In the genomic region with DNA sequence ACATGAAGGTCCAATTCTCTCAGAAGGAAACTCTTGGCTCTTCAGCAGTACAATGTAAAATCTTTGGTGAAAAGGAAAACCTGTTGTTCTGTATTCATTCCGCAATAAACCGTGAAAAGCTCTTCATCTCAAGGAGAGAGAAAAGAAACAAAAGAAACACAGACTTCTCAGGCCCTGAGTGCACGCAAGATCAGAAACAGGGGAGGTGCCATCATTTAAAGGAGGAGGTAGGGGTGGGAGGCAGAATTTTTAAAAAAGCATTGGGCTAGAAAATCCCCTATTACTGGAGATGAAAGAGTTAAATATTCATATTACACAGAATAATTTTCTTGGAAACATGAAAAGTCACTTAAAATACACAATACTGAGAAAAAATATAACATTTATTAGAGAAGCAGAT, we compare ENCODE assay signal across 13 cellular contexts. TPM values are rescaled to one million over a fixed set of nuclear protein-coding genes. Genes with fewer than 3 reads are reported as not detected.
DNase-seq lines count a peak whose midpoint lies in the region; ATAC-seq and TF ChIP-seq lines count a peak whose summit lies in the region.
"Had no signal": no experiment of that assay in that cellular context is flagged by ENCODE, and none has a peak within 500 bp of the region (broad histone marks: within the 10 kb centered on the region; RNA-seq: fewer than 3 reads in every experiment).

No MANE protein-coding gene starts in this region.

- peak overlapping the region; percentile 51 for H3K4me3 ChIP-seq in naive thymus-derived CD4-positive, alpha-beta T cell (ENCODE audit: low read length)
- no peak overlapping the region for H3K4me3 ChIP-seq in upper lobe of right lung

- H3K27me3 ChIP-seq in naive thymus-derived CD4-positive, alpha-beta T cell (ENCODE audit: control insufficient read depth in 2 of 2, insufficient read depth in 2 of 2, low read length in 2 of 2): no peaks in the 10 kb centered on the region
- no peaks in the 10 kb centered on the region for H3K27me3 ChIP-seq in upper lobe of right lung

- H3K4me1 ChIP-seq in naive thymus-derived CD4-positive, alpha-beta T cell (ENCODE audit: control insufficient read depth in 2 of 2, insufficient read depth in 2 of 2, low read length in 2 of 2): peaks cover 66 to 79% of the 10 kb centered on the region in 2 donors
- peaks cover 17% of the 10 kb centered on the region for H3K4me1 ChIP-seq in upper lobe of right lung

- peaks cover 0 to 13% (median 9%) of the 10 kb centered on the region in 3 experiments for H3K36me3 ChIP-seq in naive thymus-derived CD4-positive, alpha-beta T cell (ENCODE audit: control insufficient read depth in 2 of 3, insufficient read depth in 3 of 3, low read length in 3 of 3)
- peaks cover 13% of the 10 kb centered on the region for H3K36me3 ChIP-seq in upper lobe of right lung

- DNase-seq in activated naive CD4-positive, alpha-beta T cell treated with anti-CD3 and anti-CD28 coated beads for 36 hours: no peak
- DNase-seq in activated naive CD4-positive, alpha-beta T cell treated with Interleukin-2 at 50 U/mL for 16 hours: no peak
- peak in 7 of 9 donors; percentile 23 to 56 (median 43) for DNase-seq in naive thymus-derived CD4-positive, alpha-beta T cell
- no peak for DNase-seq in upper lobe of right lung
- DNase-seq in Ammon's horn (ENCODE audit: low spot score): no peak
- DNase-seq in NCI-H446 (lab: John Stamatoyannopoulos, UW): no peak
- DNase-seq in NCI-H1436 (lab: John Stamatoyannopoulos, UW): no peak
- DNase-seq: effector CD4-positive, alpha-beta T cell; GF-D8; hippocampal formation; MM.1S; NK-92 treated with Interleukin-12 subunit alpha and Interleukin-12 subunit beta, amount 100 ng/mL, for 24 hours had no signal

- peak overlapping the region; percentile 99 for H3K27ac ChIP-seq in naive thymus-derived CD4-positive, alpha-beta T cell (ENCODE audit: low read depth, low read length)
- H3K27ac ChIP-seq in upper lobe of right lung: peak overlapping the region; percentile 71

- H3K9me3 Mint-ChIP-seq in activated naive CD4-positive, alpha-beta T cell treated with anti-CD3 and anti-CD28 coated beads for 36 hours: no peaks in the 10 kb centered on the region
- H3K9me3 Mint-ChIP-seq in activated naive CD8-positive, alpha-beta T cell (ENCODE audit: low read depth): no peaks in the 10 kb centered on the region
- peaks cover 0 to 14% (median 0%) of the 10 kb centered on the region in 11 donors for H3K9me3 Mint-ChIP-seq in naive thymus-derived CD4-positive, alpha-beta T cell

- H3K27ac Mint-ChIP-seq in activated naive CD4-positive, alpha-beta T cell treated with anti-CD3 and anti-CD28 coated beads for 36 hours: peak overlapping the region; percentile 99
- peak overlapping the region; percentile 100 for H3K27ac Mint-ChIP-seq in activated naive CD8-positive, alpha-beta T cell
- peak overlapping the region; percentile 97 to 100 (median 100) for H3K27ac Mint-ChIP-seq in naive thymus-derived CD4-positive, alpha-beta T cell

- CTCF ChIA-PET in activated naive CD4-positive, alpha-beta T cell treated with anti-CD3 and anti-CD28 coated beads for 36 hours (lab: Charles Lee): interaction anchor here (0.9 to 2.5 kb wide), 3 partner anchors 11 to 150 kb away, joined by 3 to 8 read pairs (median 4); no protein-coding TSS in a partner anchor
- CTCF ChIA-PET in naive thymus-derived CD4-positive, alpha-beta T cell (lab: Charles Lee): interaction anchor here (0.9 kb wide), 1 partner anchor 22 kb away, joined by 3 read pairs; no protein-coding TSS in a partner anchor

- TF ChIP-seq CTCF in upper lobe of right lung (IDR thresholded peaks at IDR 0.05): no peak

- H3K4me1 Mint-ChIP-seq in activated naive CD4-positive, alpha-beta T cell treated with anti-CD3 and anti-CD28 coated beads for 36 hours (ENCODE audit: low read depth): peaks cover 88% of the 10 kb centered on the region
- H3K4me1 Mint-ChIP-seq in activated naive CD8-positive, alpha-beta T cell (ENCODE audit: low read depth): peaks cover 93% of the 10 kb centered on the region
- H3K4me1 Mint-ChIP-seq in naive thymus-derived CD4-positive, alpha-beta T cell: peaks cover 62 to 94% (median 83%) of the 10 kb centered on the region in 7 donors

- POLR2A ChIA-PET in naive thymus-derived CD4-positive, alpha-beta T cell (lab: Charles Lee): interaction anchor here (0.9 to 11.8 kb wide), 9 partner anchors 13 to 237 kb away, joined by 3 to 202 read pairs (median 9); a partner anchor contains a TSS

- intact Hi-C loops in activated naive CD4-positive, alpha-beta T cell treated with anti-CD3 and anti-CD28 coated beads for 36 hours (cut with micrococcal nuclease): no loop called here
- intact Hi-C loops in naive thymus-derived CD4-positive, alpha-beta T cell (cut with micrococcal nuclease): no loop called here
- intact Hi-C loops in upper lobe of right lung (cut with DNase I): no loop called here

- H3K4me3 Mint-ChIP-seq in activated naive CD4-positive, alpha-beta T cell treated with anti-CD3 and anti-CD28 coated beads for 36 hours: peak overlapping the region; percentile 92
- peak overlapping the region; percentile 83 for H3K4me3 Mint-ChIP-seq in activated naive CD8-positive, alpha-beta T cell
- peak overlapping the region; percentile 85 to 98 (median 94) for H3K4me3 Mint-ChIP-seq in naive thymus-derived CD4-positive, alpha-beta T cell

- H3K27me3 Mint-ChIP-seq in activated naive CD4-positive, alpha-beta T cell treated with anti-CD3 and anti-CD28 coated beads for 36 hours (ENCODE audit: low read depth): no peaks in the 10 kb centered on the region
- H3K27me3 Mint-ChIP-seq in activated naive CD8-positive, alpha-beta T cell: no peaks in the 10 kb centered on the region
- H3K27me3 Mint-ChIP-seq in naive thymus-derived CD4-positive, alpha-beta T cell: peaks cover 0 to 4% (median 0%) of the 10 kb centered on the region in 5 donors

- ATAC-seq in naive thymus-derived CD4-positive, alpha-beta T cell: no peak
- ATAC-seq in upper lobe of right lung: no peak

- H3K36me3 Mint-ChIP-seq in activated naive CD4-positive, alpha-beta T cell treated with anti-CD3 and anti-CD28 coated beads for 36 hours (ENCODE audit: low read depth): peaks cover 56% of the 10 kb centered on the region
- H3K36me3 Mint-ChIP-seq in activated naive CD8-positive, alpha-beta T cell: peaks cover 20% of the 10 kb centered on the region
- peaks cover 0 to 61% (median 22%) of the 10 kb centered on the region in 5 donors for H3K36me3 Mint-ChIP-seq in naive thymus-derived CD4-positive, alpha-beta T cell

- no peaks in the 10 kb centered on the region for H3K9me3 ChIP-seq in naive thymus-derived CD4-positive, alpha-beta T cell (ENCODE audit: control insufficient read depth in 2 of 3, low read length in 3 of 3)
- no peaks in the 10 kb centered on the region for H3K9me3 ChIP-seq in upper lobe of right lung

RNA-seq across cellular contexts. Expression of a gene that starts 56.3 kb away (rescaled TPM):
- 10 to 100 TPM; 54.7 to 54.9 TPM for total RNA-seq in activated naive CD4-positive, alpha-beta T cell treated with anti-CD3 and anti-CD28 coated beads for 36 hours
- 100 to 1,000 TPM in 3 of 5 experiments, 10 to 100 TPM in 2; 94.9 to 156 (median 118) TPM for total RNA-seq in naive thymus-derived CD4-positive, alpha-beta T cell
- polyA plus RNA-seq in naive thymus-derived CD4-positive, alpha-beta T cell: 10 to 100 TPM; 41.0 to 87.2 TPM
- total RNA-seq in upper lobe of right lung: 21.4 TPM

RNA-seq across cellular contexts. Expression of a gene that starts 56.4 kb away (rescaled TPM):
- total RNA-seq in activated naive CD4-positive, alpha-beta T cell treated with anti-CD3 and anti-CD28 coated beads for 36 hours: 10 to 100 TPM; 45.3 to 45.7 TPM
- 100 to 1,000 TPM in 2 of 5 experiments, 10 to 100 TPM in 3; 66.2 to 118 (median 95.8) TPM for total RNA-seq in naive thymus-derived CD4-positive, alpha-beta T cell
- polyA plus RNA-seq in naive thymus-derived CD4-positive, alpha-beta T cell: 100 to 1,000 TPM; 175 to 234 TPM
- 36.6 TPM for total RNA-seq in upper lobe of right lung

Comparison
In these comparisons a context has a peak if more than half of its experiments do, and no peak if none do; other contexts are left out.
1. DNase-seq: peak in naive thymus-derived CD4-positive, alpha-beta T cell (7 of 9); none in activated naive CD4-positive, alpha-beta T cell treated with anti-CD3 and anti-CD28 coated beads for 36 hours (single experiment), activated naive CD4-positive, alpha-beta T cell treated with Interleukin-2 at 50 U/mL for 16 hours (single experiment), upper lobe of right lung (single experiment), Ammon's horn (single experiment), NCI-H446 (0 of 2) and NCI-H1436 (single experiment).
2. Peak in every context shown above with its lines, with median percentiles within 50 percentile points of each other: H3K27ac Mint-ChIP-seq and H3K4me3 Mint-ChIP-seq.